In genomic region chr4:72110886-72111285, GRCh38 we compare ENCODE assay signal across 23 cellular contexts.
"Had no signal": no experiment of that assay in that cellular context is flagged by ENCODE, and none has a peak within 500 bp of the region (broad histone marks: within the 10 kb centered on the region; RNA-seq: fewer than 3 reads in every experiment).

No MANE protein-coding gene starts in this region.

- H3K4me3 Mint-ChIP-seq: activated CD4-positive, alpha-beta memory T cell treated with anti-CD3 and anti-CD28 coated beads, Interleukin-2, amount 10 ng/mL, durations not matched to agents 7 days and 5 days; activated CD8-positive, alpha-beta memory T cell treated with anti-CD3 and anti-CD28 coated beads, Interleukin-2, amount 10 ng/mL, durations not matched to agents 7 days and 5 days; activated T-cell treated with anti-CD3 and anti-CD28 coated beads, Interleukin-2, amount 50 U/mL, for 24 hours; immature natural killer cell; naive thymus-derived CD8-positive, alpha-beta T cell; stimulated activated memory B cell treated with anti-CD40 and anti-IgM and Interleukin-4, amounts not matched to agents 10 μg/mL and 1 μg/mL and 100 μg/mL, for 72 hours had no signal

- ATAC-seq: activated CD8-positive, alpha-beta memory T cell treated with anti-CD3 and anti-CD28 coated beads, Interleukin-2, amount 10 ng/mL, durations not matched to agents 7 days and 5 days; esophagus mucosa; heart right ventricle; naive thymus-derived CD8-positive, alpha-beta T cell; sciatic nerve; stimulated activated memory B cell treated with anti-CD40 and anti-IgM and Interleukin-4, amounts not matched to agents 10 μg/mL and 1 μg/mL and 100 μg/mL, for 72 hours; upper lobe of right lung had no signal

- H3K27me3 ChIP-seq: heart right ventricle, neutrophil, upper lobe of right lung had no signal

- H3K4me3 ChIP-seq: coronary artery, heart right ventricle, thoracic aorta, upper lobe of right lung had no signal

- H3K9ac ChIP-seq: parathyroid adenoma had no signal

- FAIRE-seq: endometrium had no signal

- H3K9me3 ChIP-seq: heart right ventricle, neutrophil, thoracic aorta, upper lobe of right lung had no signal

- H3K27ac Mint-ChIP-seq: activated CD4-positive, alpha-beta memory T cell treated with anti-CD3 and anti-CD28 coated beads, Interleukin-2, amount 10 ng/mL, durations not matched to agents 7 days and 5 days; activated CD8-positive, alpha-beta memory T cell treated with anti-CD3 and anti-CD28 coated beads, Interleukin-2, amount 10 ng/mL, durations not matched to agents 7 days and 5 days; activated T-cell treated with anti-CD3 and anti-CD28 coated beads, Interleukin-2, amount 50 U/mL, for 24 hours; activated T-helper 2 cell treated with anti-CD3 and anti-CD28 coated beads, Interferon-gamma antibody, Interleukin-2, Interleukin-4, amounts not matched to agents 10 μg/mL and 5 μg/mL and 100 μg/mL, durations not matched to agents 14 hours and 24 hours and 36 hours; immature natural killer cell; naive thymus-derived CD8-positive, alpha-beta T cell; stimulated activated memory B cell treated with anti-CD40 and anti-IgM and Interleukin-4, amounts not matched to agents 10 μg/mL and 1 μg/mL and 100 μg/mL, for 72 hours had no signal

- H2AFZ ChIP-seq: parathyroid adenoma had no signal

- DNase-seq: activated CD4-positive, alpha-beta memory T cell treated with anti-CD3 and anti-CD28 coated beads, Interleukin-2, amount 10 ng/mL, durations not matched to agents 7 days and 5 days; activated CD4-positive, alpha-beta T cell treated with anti-CD3 and anti-CD28 coated beads for 48 hours; activated CD4-positive, CD25-positive, alpha-beta regulatory T cell; activated CD8-positive, alpha-beta memory T cell treated with anti-CD3 and anti-CD28 coated beads, Interleukin-2, amount 10 ng/mL, durations not matched to agents 7 days and 5 days; activated naive CD4-positive, alpha-beta T cell treated with Interleukin-2 at 50 U/mL for 16 hours; activated T-cell treated with anti-CD3 and anti-CD28 coated beads, Interleukin-2, amount 50 U/mL, for 24 hours; aorta; heart right ventricle; immature natural killer cell; mesendoderm; naive thymus-derived CD8-positive, alpha-beta T cell; stimulated activated CD4-positive, alpha-beta T cell treated with anti-CD3 and anti-CD28 coated beads, Interleukin-4, amount 100 ng/mL, for 24 hours; T-helper 9 cell; upper lobe of right lung had no signal

- H3K4me1 ChIP-seq: heart right ventricle, upper lobe of right lung had no signal

- H3K36me3 ChIP-seq: heart right ventricle, neutrophil, thoracic aorta, upper lobe of right lung had no signal

- H3K27ac ChIP-seq: coronary artery, heart right ventricle, neutrophil, parathyroid adenoma, thoracic aorta, upper lobe of right lung had no signal

- H3K36me3 Mint-ChIP-seq: activated CD8-positive, alpha-beta memory T cell treated with anti-CD3 and anti-CD28 coated beads, Interleukin-2, amount 10 ng/mL, durations not matched to agents 7 days and 5 days; immature natural killer cell; naive thymus-derived CD8-positive, alpha-beta T cell; stimulated activated memory B cell treated with anti-CD40 and anti-IgM and Interleukin-4, amounts not matched to agents 10 μg/mL and 1 μg/mL and 100 μg/mL, for 72 hours had no signal

- H3K79me2 ChIP-seq: parathyroid adenoma had no signal

- H3K27me3 Mint-ChIP-seq: activated CD4-positive, alpha-beta memory T cell treated with anti-CD3 and anti-CD28 coated beads, Interleukin-2, amount 10 ng/mL, durations not matched to agents 7 days and 5 days; stimulated activated memory B cell treated with anti-CD40 and anti-IgM and Interleukin-4, amounts not matched to agents 10 μg/mL and 1 μg/mL and 100 μg/mL, for 72 hours had no signal

- H3K4me1 Mint-ChIP-seq: immature natural killer cell; naive thymus-derived CD8-positive, alpha-beta T cell had no signal
